Comparison of ENCODE assay signal across 8 cellular contexts in genomic region chr2:237512774-237513466, GRCh38. TPM values are rescaled to one million over a fixed set of nuclear protein-coding genes. Genes with fewer than 3 reads are reported as not detected.
DNase-seq lines count a peak whose midpoint lies in the region; ATAC-seq and TF ChIP-seq lines count a peak whose summit lies in the region.

No MANE protein-coding gene starts in this region.

- TF ChIP-seq CTCF in GM12872 (IDR thresholded peaks at IDR 0.05; ENCODE audit: insufficient read depth, low read depth, low read length) (peak; percentile 88), LNCAP (IDR thresholded peaks at IDR 0.05) (peak; percentile 87), fibroblast of lung (conservative IDR thresholded peaks at IDR 0.05 in 1 of 2, IDR thresholded peaks at IDR 0.05 in 1 of 2; ENCODE audit: low read depth in 1 of 2, low read length in 2 of 2) (peak; percentile 87 to 88)

- no peaks in the 10 kb centered on the region for H4K20me1 ChIP-seq in fibroblast of lung (ENCODE audit: control insufficient read depth, extremely low read depth, insufficient read depth, low read length)

- no peak overlapping the region for H3K9ac ChIP-seq in fibroblast of lung (ENCODE audit: insufficient read depth, low read length)

- H3K4me1 ChIP-seq in fibroblast of lung (ENCODE audit: control insufficient read depth, extremely low read depth, insufficient read depth, low read length) = no peaks in the 10 kb centered on the region

- H3K27me3 Mint-ChIP-seq in natural killer cell treated with Interleukin-12 subunit alpha and Interleukin-12 subunit beta and Interleukin-15 and Interleukin-18, amount 100 ng/mL, for 72 hours = peaks cover 4 to 7% of the 10 kb centered on the region in 2 donors

- no peaks in the 10 kb centered on the region for H3K4me1 Mint-ChIP-seq in natural killer cell treated with Interleukin-12 subunit alpha and Interleukin-12 subunit beta and Interleukin-15 and Interleukin-18, amount 100 ng/mL, for 72 hours (ENCODE audit: low read depth in 2 of 2)
- no peaks in the 10 kb centered on the region for H3K4me1 Mint-ChIP-seq in stimulated activated effector memory CD8-positive, alpha-beta T cell treated with anti-CD3 and anti-CD28 coated beads, Interleukin-12 subunit alpha, Interleukin-12 subunit beta, amount 100 ng/mL, for 72 hours

- no peaks in the 10 kb centered on the region for H3K79me2 ChIP-seq in fibroblast of lung (ENCODE audit: control insufficient read depth, insufficient read depth, low read length)

- DNase-seq in activated T-cell treated with anti-CD3 and anti-CD28 coated beads, Interleukin-2, amount 50 U/mL, for 1 hour = peak; percentile 80
- peak; percentile 77 to 87 for DNase-seq in fibroblast of lung (ENCODE audit: low read depth in 2 of 2)
- peak; percentile 70 for DNase-seq in natural killer cell treated with Interleukin-12 subunit alpha and Interleukin-12 subunit beta and Interleukin-15 and Interleukin-18, amount 100 ng/mL, for 72 hours (ENCODE audit: low spot score)
- peak; percentile 47 to 82 for DNase-seq in stimulated activated effector memory CD8-positive, alpha-beta T cell treated with anti-CD3 and anti-CD28 coated beads, Interleukin-12 subunit alpha, Interleukin-12 subunit beta, amount 100 ng/mL, for 72 hours (ENCODE audit: low spot score in 2 of 2)

- no peak overlapping the region for H3K4me3 Mint-ChIP-seq in natural killer cell treated with Interleukin-12 subunit alpha and Interleukin-12 subunit beta and Interleukin-15 and Interleukin-18, amount 100 ng/mL, for 72 hours
- no peak overlapping the region for H3K4me3 Mint-ChIP-seq in stimulated activated effector memory CD8-positive, alpha-beta T cell treated with anti-CD3 and anti-CD28 coated beads, Interleukin-12 subunit alpha, Interleukin-12 subunit beta, amount 100 ng/mL, for 72 hours

- H2AFZ ChIP-seq in fibroblast of lung (ENCODE audit: low read length) = no peak overlapping the region

- H3K4me2 ChIP-seq in fibroblast of lung (ENCODE audit: extremely low read depth, insufficient read depth, low read length) = no peak overlapping the region

- peak; percentile 49 to 58 for ATAC-seq in natural killer cell treated with Interleukin-12 subunit alpha and Interleukin-12 subunit beta and Interleukin-15 and Interleukin-18, amount 100 ng/mL, for 72 hours
- ATAC-seq in stimulated activated effector memory CD8-positive, alpha-beta T cell treated with anti-CD3 and anti-CD28 coated beads, Interleukin-12 subunit alpha, Interleukin-12 subunit beta, amount 100 ng/mL, for 72 hours = peak; percentile 70
- no peak for ATAC-seq in GM21737 (IDR thresholded peaks at IDR 0.05; ENCODE audit: unreplicated experiment)

- no peak overlapping the region for H3K27ac ChIP-seq in fibroblast of lung (ENCODE audit: insufficient read depth, low read length)

- H3K9me3 Mint-ChIP-seq in natural killer cell treated with Interleukin-12 subunit alpha and Interleukin-12 subunit beta and Interleukin-15 and Interleukin-18, amount 100 ng/mL, for 72 hours = no peaks in the 10 kb centered on the region
- H3K9me3 Mint-ChIP-seq in stimulated activated effector memory CD8-positive, alpha-beta T cell treated with anti-CD3 and anti-CD28 coated beads, Interleukin-12 subunit alpha, Interleukin-12 subunit beta, amount 100 ng/mL, for 72 hours = no peaks in the 10 kb centered on the region

- H3K36me3 ChIP-seq in fibroblast of lung (ENCODE audit: control insufficient read depth, insufficient read depth, low read length) = no peaks in the 10 kb centered on the region

- no peaks in the 10 kb centered on the region for H3K36me3 Mint-ChIP-seq in natural killer cell treated with Interleukin-12 subunit alpha and Interleukin-12 subunit beta and Interleukin-15 and Interleukin-18, amount 100 ng/mL, for 72 hours
- no peaks in the 10 kb centered on the region for H3K36me3 Mint-ChIP-seq in stimulated activated effector memory CD8-positive, alpha-beta T cell treated with anti-CD3 and anti-CD28 coated beads, Interleukin-12 subunit alpha, Interleukin-12 subunit beta, amount 100 ng/mL, for 72 hours

- H3K9me3 ChIP-seq in fibroblast of lung (ENCODE audit: control insufficient read depth, insufficient read depth, low read depth, low read length) = no peaks in the 10 kb centered on the region

- H3K27ac Mint-ChIP-seq in natural killer cell treated with Interleukin-12 subunit alpha and Interleukin-12 subunit beta and Interleukin-15 and Interleukin-18, amount 100 ng/mL, for 72 hours = no peak overlapping the region
- H3K27ac Mint-ChIP-seq in stimulated activated effector memory CD8-positive, alpha-beta T cell treated with anti-CD3 and anti-CD28 coated beads, Interleukin-12 subunit alpha, Interleukin-12 subunit beta, amount 100 ng/mL, for 72 hours = no peak overlapping the region

- H3K4me3 ChIP-seq in fibroblast of lung (replicated peaks in 1 of 4; ENCODE audit: control extremely low read depth in 1 of 4, insufficient read depth in 1 of 4, low read depth in 3 of 4, low read length in 4 of 4) = no peak overlapping the region

- no peaks in the 10 kb centered on the region for H3K27me3 ChIP-seq in fibroblast of lung (ENCODE audit: control insufficient read depth, insufficient read depth, low read length)

TF ChIP-seq in PFSK-1, 5 proteins besides CTCF, POLR2A, EP300 and RAD21:
- TF ChIP-seq FOXP2 (optimal IDR thresholded peaks at IDR 0.05; ENCODE audit: borderline replicate concordance, extremely low read depth, extremely low read length, insufficient read depth) = peak; percentile 30
- no peak for TF ChIP-seq POLR2AphosphoS5 (IDR thresholded peaks at IDR 0.05; ENCODE audit: low read depth, low read length)
- TF ChIP-seq TAF1 (IDR thresholded peaks at IDR 0.05; ENCODE audit: borderline replicate concordance, insufficient read depth, low read length) = no peak

RNA-seq across cellular contexts. Expression of gene MLPH, which starts 25.9 kb away (rescaled TPM):
- polyA plus RNA-seq in PFSK-1 (2012; ENCODE audit: insufficient read length, low read depth) = not detected
- 8.2 and 10.7 TPM in 2 replicates for total RNA-seq in fibroblast of lung
- polyA plus RNA-seq in fibroblast of lung = 3.1 and 4.8 TPM in 2 replicates
- 4.1 and 6.9 TPM in 2 replicates for polyA plus RNA-seq in fibroblast of lung (2012)
- polyA minus RNA-seq in fibroblast of lung (ENCODE audit: low replicate concordance) = 9.2 and 34.0 TPM in 2 replicates
- not detected for total RNA-seq in natural killer cell treated with Interleukin-12 subunit alpha and Interleukin-12 subunit beta and Interleukin-15 and Interleukin-18, amount 100 ng/mL, for 72 hours

RNA-seq across cellular contexts. Expression of gene PRLH, which starts 53.5 kb away (rescaled TPM):
- not detected for polyA plus RNA-seq in PFSK-1 (2012; ENCODE audit: insufficient read length, low read depth)
- total RNA-seq in fibroblast of lung = not detected in 2 replicates
- not detected in 2 replicates for polyA plus RNA-seq in fibroblast of lung
- polyA plus RNA-seq in fibroblast of lung (2012) = not detected in 2 replicates
- polyA minus RNA-seq in fibroblast of lung (ENCODE audit: low replicate concordance) = not detected in 2 replicates
- total RNA-seq in natural killer cell treated with Interleukin-12 subunit alpha and Interleukin-12 subunit beta and Interleukin-15 and Interleukin-18, amount 100 ng/mL, for 72 hours = not detected
